Comparison of ENCODE assay signal across 17 cellular contexts in the genomic region with DNA sequence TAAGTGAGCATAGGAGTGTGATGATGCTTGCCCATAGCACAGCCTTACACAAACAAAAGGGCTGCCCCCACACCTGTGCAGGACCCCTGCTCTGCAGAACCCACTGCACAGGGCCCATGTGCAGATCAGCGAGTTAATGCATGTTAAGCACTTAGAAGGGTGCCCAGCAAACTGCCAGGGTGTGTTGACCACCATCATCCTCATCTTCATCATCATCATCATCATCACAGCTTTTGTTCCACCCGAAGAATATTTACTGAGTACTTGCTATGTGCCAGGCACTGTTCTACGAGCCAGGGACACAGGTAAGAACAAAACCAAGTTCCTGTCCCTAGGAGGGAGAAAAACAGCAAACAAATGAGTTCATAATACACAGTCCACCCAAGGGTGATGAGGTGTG. TPM values are rescaled to one million over a fixed set of nuclear protein-coding genes. Genes with fewer than 3 reads are reported as not detected.
A peak's percentile ranks its signal among the peaks of the same experiment; 100 is the strongest.
DNase-seq lines count a peak whose midpoint lies in the region; ATAC-seq and TF ChIP-seq lines count a peak whose summit lies in the region.
"Had no signal": no experiment of that assay in that cellular context is flagged by ENCODE, and none has a peak within 500 bp of the region (broad histone marks: within the 10 kb centered on the region; RNA-seq: fewer than 3 reads in every experiment).

No MANE protein-coding gene starts in this region.

- H2BK20ac ChIP-seq in IMR-90 (ENCODE audit: low read depth, low read length), result no peak overlapping the region

- H3K4me3 ChIP-seq in IMR-90 (ENCODE audit: insufficient read depth, low read depth, low read length), result no peak overlapping the region
- H3K4me3 ChIP-seq: BLaER1 treated with 17β-estradiol and CSF1 and Interleukin-3, amounts not matched to agents 10 nM and 100 nM had no signal

- H2AFZ ChIP-seq in IMR-90 (replicated peaks; ENCODE audit: low read length, poor library complexity), result no peak overlapping the region

- H3K9ac ChIP-seq in IMR-90 (ENCODE audit: low read depth, low read length), result no peak overlapping the region
- H3K9ac ChIP-seq: BLaER1 treated with 17β-estradiol and CSF1 and Interleukin-3, amounts not matched to agents 10 nM and 100 nM had no signal

- no peak overlapping the region for H2BK15ac ChIP-seq in IMR-90 (ENCODE audit: low read depth, low read length)

- no peak overlapping the region for H2AK9ac ChIP-seq in IMR-90 (replicated peaks; ENCODE audit: low read depth, low read length, poor library complexity)

- H3K4me2 ChIP-seq in IMR-90 (ENCODE audit: low read depth, low read length), result no peak overlapping the region
- H3K4me2 ChIP-seq: BLaER1 treated with 17β-estradiol and CSF1 and Interleukin-3, amounts not matched to agents 10 nM and 100 nM had no signal

- BruUV-seq in IMR-90 (replicated peaks; lab: Mats Ljungman, UMichigan), result no TSS peak

- H3K23ac ChIP-seq in IMR-90 (ENCODE audit: low read depth, low read length), result no peak overlapping the region

- H4K8ac ChIP-seq in IMR-90 (ENCODE audit: low read depth in 2 of 2, low read length in 2 of 2), result peak overlapping the region; percentile 39 to 49; a peak in 2 of 4 replicates

- peaks cover 22% of the 10 kb centered on the region for H3K4me1 ChIP-seq in IMR-90 (ENCODE audit: control insufficient read depth, insufficient read depth, low read length)
- H3K4me1 ChIP-seq: BE2C had no signal

- H2AK5ac ChIP-seq in IMR-90 (ENCODE audit: low read depth, low read length), result 0 out of 2 replicates have a peak overlapping the region, but pooled peaks have one; percentile 20

- no peak for TF ChIP-seq RAD21 in IMR-90 (IDR thresholded peaks at IDR 0.05; ENCODE audit: low read length)

- no peak overlapping the region for H2BK5ac ChIP-seq in IMR-90 (ENCODE audit: low read depth, low read length, poor library complexity, severe bottlenecking)

- no peak overlapping the region for H3K4me3 Mint-ChIP-seq in glutamatergic neuron (ENCODE audit: unreplicated experiment)
- H3K4me3 Mint-ChIP-seq: CD14-positive monocyte; CD4-positive, alpha-beta T cell; CD8-positive, alpha-beta memory T cell had no signal

- DNase-seq in IMR-90 (no peak), glutamatergic neuron (no peak), AML-193 (lab: John Stamatoyannopoulos, UW) (no peak), G401 (ENCODE audit: low spot score) (no peak), 8988T (no peak)
- DNase-seq: BE2C; CD4-positive, alpha-beta T cell; CD8-positive, alpha-beta memory T cell; DMS53; DMS79 treated with DMSO at 0.1 percent for 48 hours; GOT3; H7; HCEC 1CT had no signal

- dilution Hi-C loops in IMR-90 (cut with HindIII; ENCODE audit: low sequenced_read_pairs, unreplicated experiment), result no loop called here

- POLR2A ChIA-PET in IMR-90 (lab: Charles Lee; ENCODE audit: unreplicated experiment), result no interaction called here

- peak overlapping the region; percentile 29; the same call in 1 of the 2 replicates for H4K5ac ChIP-seq in IMR-90 (ENCODE audit: low read depth, low read length)

- peak overlapping the region; percentile 48 for H3K27ac Mint-ChIP-seq in glutamatergic neuron (ENCODE audit: unreplicated experiment)
- H3K27ac Mint-ChIP-seq: CD14-positive monocyte; CD4-positive, alpha-beta T cell; CD8-positive, alpha-beta memory T cell had no signal

- H3K27me3 Mint-ChIP-seq in glutamatergic neuron (ENCODE audit: unreplicated experiment), result peaks cover 7% of the 10 kb centered on the region

- no peaks in the 10 kb centered on the region for H3K27me3 ChIP-seq in IMR-90 (ENCODE audit: control insufficient read depth, insufficient read depth, low read length)
- H3K27me3 ChIP-seq: BLaER1 treated with 17β-estradiol and CSF1 and Interleukin-3, amounts not matched to agents 10 nM and 100 nM had no signal

- no peak overlapping the region for H3K56ac ChIP-seq in IMR-90 (ENCODE audit: extremely low read depth, insufficient read depth, low read length)

- no peaks in the 10 kb centered on the region for H3K36me3 Mint-ChIP-seq in glutamatergic neuron (ENCODE audit: unreplicated experiment)
- H3K36me3 Mint-ChIP-seq: CD14-positive monocyte had no signal

- H4K91ac ChIP-seq in IMR-90 (ENCODE audit: insufficient read depth, low read depth, low read length), result peak overlapping the region; percentile 62

- intact Hi-C loops in IMR-90 (cut with micrococcal nuclease), result loop anchor here (5.0 kb wide), 1 partner anchor 129 kb away; no protein-coding TSS in a partner anchor

- CTCF ChIA-PET in IMR-90 (lab: Yijun Ruan, JAX), result no interaction called here

- H3K4me1 Mint-ChIP-seq in glutamatergic neuron (ENCODE audit: low read depth, unreplicated experiment), result peaks cover 18% of the 10 kb centered on the region
- H3K4me1 Mint-ChIP-seq: CD14-positive monocyte; CD8-positive, alpha-beta memory T cell had no signal

- H3K18ac ChIP-seq in IMR-90 (ENCODE audit: low read depth, low read length), result peak overlapping the region; percentile 21; the same call in 1 of the 2 replicates

- no peaks in the 10 kb centered on the region; the same call in 1 of the 2 replicates for H4K20me1 ChIP-seq in IMR-90 (ENCODE audit: insufficient read depth, low read length)
- H4K20me1 ChIP-seq: BLaER1 treated with 17β-estradiol and CSF1 and Interleukin-3, amounts not matched to agents 10 nM and 100 nM had no signal

- peak overlapping the region; percentile 33; the same call in 1 of the 2 replicates for H3K14ac ChIP-seq in IMR-90 (replicated peaks; ENCODE audit: low read depth, low read length)

- ATAC-seq in IMR-90 (ENCODE audit: low read depth), result no peak

- peaks cover 13% of the 10 kb centered on the region for H3K9me1 ChIP-seq in IMR-90 (ENCODE audit: insufficient read depth, low read length)

- peaks cover 10% of the 10 kb centered on the region for H3K36me3 ChIP-seq in IMR-90 (ENCODE audit: control insufficient read depth, insufficient read depth, low read length)
- H3K36me3 ChIP-seq: BE2C; BLaER1 treated with 17β-estradiol and CSF1 and Interleukin-3, amounts not matched to agents 10 nM and 100 nM had no signal

- no peaks in the 10 kb centered on the region for H3K9me3 ChIP-seq in IMR-90 (ENCODE audit: control insufficient read depth, insufficient read depth, low read length)
- H3K9me3 ChIP-seq: BE2C; BLaER1 treated with 17β-estradiol and CSF1 and Interleukin-3, amounts not matched to agents 10 nM and 100 nM had no signal

- peaks cover 6% of the 10 kb centered on the region for H3K9me3 Mint-ChIP-seq in glutamatergic neuron (ENCODE audit: unreplicated experiment)
- H3K9me3 Mint-ChIP-seq: CD4-positive, alpha-beta T cell; CD8-positive, alpha-beta memory T cell had no signal

- TF ChIP-seq CTCF in IMR-90 (conservative IDR thresholded peaks at IDR 0.05; ENCODE audit: low read depth, low read length) (no peak), VCaP (conservative IDR thresholded peaks at IDR 0.05) (no peak), glutamatergic neuron (IDR thresholded peaks at IDR 0.05; ENCODE audit: partially characterized antibody, unreplicated experiment) (no peak)

- peak overlapping the region; percentile 47 for H3K4ac ChIP-seq in IMR-90 (ENCODE audit: low read depth, low read length)

- H3K79me1 ChIP-seq in IMR-90 (ENCODE audit: low read depth in 1 of 2, low read length in 2 of 2), result peaks cover 24 to 26% of the 10 kb centered on the region in 2 experiments

- H3K27ac ChIP-seq in IMR-90 (ENCODE audit: insufficient read depth, low read length) (no peak overlapping the region), VCaP (peak overlapping the region; percentile 60)
- H3K27ac ChIP-seq: BLaER1 treated with 17β-estradiol and CSF1 and Interleukin-3, amounts not matched to agents 10 nM and 100 nM had no signal

- H2BK120ac ChIP-seq in IMR-90 (ENCODE audit: low read depth, low read length), result peak overlapping the region; percentile 56

- no CpG with 5 or more reads among the region's 3 CpGs for WGBS in IMR-90 (ENCODE audit: extremely low coverage in 2 of 2, insufficient read length in 1 of 2), 2 experiments

- no peak for TF ChIP-seq POLR2A in IMR-90 (IDR thresholded peaks at IDR 0.05; ENCODE audit: low read depth, low read length)

- in situ Hi-C loops in IMR-90 (cut with MboI; ENCODE audit: low sequenced_read_pairs), result no loop called here
- in situ Hi-C loops in G401 (cut with HindIII; ENCODE audit: low sequenced_read_pairs), result no loop called here

TF ChIP-seq in IMR-90, 13 proteins besides CTCF, POLR2A, EP300 and RAD21 (continues in another document):
- TF ChIP-seq CEBPB (IDR thresholded peaks at IDR 0.05; ENCODE audit: low read depth, low read length), result no peak
- TF ChIP-seq BHLHE40 (IDR thresholded peaks at IDR 0.05; ENCODE audit: low read depth, low read length), result no peak
- TF ChIP-seq MAFK (IDR thresholded peaks at IDR 0.05; ENCODE audit: low read depth, low read length), result no peak
- no peak for TF ChIP-seq CHD1 (IDR thresholded peaks at IDR 0.05; ENCODE audit: low read depth, low read length)
- no peak for TF ChIP-seq USF2 (IDR thresholded peaks at IDR 0.05; ENCODE audit: low read depth, low read length)
- TF ChIP-seq, protein P1, sequence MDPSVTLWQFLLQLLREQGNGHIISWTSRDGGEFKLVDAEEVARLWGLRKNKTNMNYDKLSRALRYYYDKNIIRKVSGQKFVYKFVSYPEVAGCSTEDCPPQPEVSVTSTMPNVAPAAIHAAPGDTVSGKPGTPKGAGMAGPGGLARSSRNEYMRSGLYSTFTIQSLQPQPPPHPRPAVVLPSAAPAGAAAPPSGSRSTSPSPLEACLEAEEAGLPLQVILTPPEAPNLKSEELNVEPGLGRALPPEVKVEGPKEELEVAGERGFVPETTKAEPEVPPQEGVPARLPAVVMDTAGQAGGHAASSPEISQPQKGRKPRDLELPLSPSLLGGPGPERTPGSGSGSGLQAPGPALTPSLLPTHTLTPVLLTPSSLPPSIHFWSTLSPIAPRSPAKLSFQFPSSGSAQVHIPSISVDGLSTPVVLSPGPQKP (IDR thresholded peaks at IDR 0.05; ENCODE audit: borderline replicate concordance, low read depth, low read length), result no peak
- no peak for TF ChIP-seq NFE2L2 (IDR thresholded peaks at IDR 0.05; ENCODE audit: low read depth, low read length)
- no peak for TF ChIP-seq MXI1 (IDR thresholded peaks at IDR 0.05; ENCODE audit: borderline replicate concordance, low read depth, low read length)
- no peak for TF ChIP-seq RFX5 (IDR thresholded peaks at IDR 0.05; ENCODE audit: low read depth, low read length)
- TF ChIP-seq FOS (IDR thresholded peaks at IDR 0.05; ENCODE audit: low read depth, low read length), result no peak

RNA-seq across cellular contexts. Expression of gene WFDC1, which starts 11.9 kb away (rescaled TPM):
- total RNA-seq in IMR-90 (2012; rRNA removed) (4.7 and 5.0 TPM in 2 replicates), glutamatergic neuron (ENCODE audit: unreplicated experiment) (0.93 TPM)
- polyA plus RNA-seq in IMR-90 (2012; rRNA removed), result 6.8 and 7.0 TPM in 2 replicates
- polyA plus RNA-seq in IMR-90 (2012; cell fraction: cytosol; rRNA removed), result 3.9 and 5.8 TPM in 2 replicates
- 4.6 and 4.9 TPM in 2 replicates for polyA plus RNA-seq in IMR-90 (2012; cell fraction: nucleus; rRNA removed; ENCODE audit: low replicate concordance)
- not detected in 2 replicates for total RNA-seq in G401 (2014; rRNA removed; shearing (Covaris generic))
- total RNA-seq: CD4-positive, alpha-beta T cell; CD8-positive, alpha-beta memory T cell; Daoy had no signal
- polyA plus RNA-seq: CD14-positive monocyte; CD8-positive, alpha-beta memory T cell had no signal
